In genomic region chr5:55714339-55714738, GRCh38 we compare ENCODE assay signal across 21 cellular contexts. TPM values are rescaled to one million over a fixed set of nuclear protein-coding genes. Genes with fewer than 3 reads are reported as not detected.
DNase-seq lines count a peak whose midpoint lies in the region; ATAC-seq, FAIRE-seq and TF ChIP-seq lines count a peak whose summit lies in the region.
"Had no signal": no experiment of that assay in that cellular context is flagged by ENCODE, and none has a peak within 500 bp of the region (broad histone marks: within the 10 kb centered on the region; RNA-seq: fewer than 3 reads in every experiment).

No MANE protein-coding gene starts in this region.

- H3K79me1 ChIP-seq in H1 (ENCODE audit: low read depth, low read length) = 0 out of 2 replicates have a peak, but pooled peaks cover 4% of the 10 kb centered on the region

- no peak overlapping the region for H4K5ac ChIP-seq in H1 (ENCODE audit: insufficient read length, low read depth, low read length)

- H3K9me3 Mint-ChIP-seq in GM23338 = peaks cover 29% of the 10 kb centered on the region
- H3K9me3 Mint-ChIP-seq in progenitor cell of endocrine pancreas (ENCODE audit: low read depth) = peaks cover 19% of the 10 kb centered on the region
- H3K9me3 Mint-ChIP-seq: activated CD4-positive, alpha-beta memory T cell treated with anti-CD3 and anti-CD28 coated beads for 36 hours; activated T-cell treated with anti-CD3 and anti-CD28 coated beads, Interleukin-2, amount 50 U/mL, for 24 hours; dendritic cell treated with granulocyte-macrophage colony-stimulating factor and Interleukin-4, amounts not matched to agents 40 ng/mL and 50 ng/mL, for 4 days had no signal

- H3K36me3 ChIP-seq in GM23338 (ENCODE audit: insufficient read depth) = no peaks in the 10 kb centered on the region; the same call in 1 of the 2 replicates
- H3K36me3 ChIP-seq in H1 (ENCODE audit: control insufficient read depth in 2 of 4, insufficient read depth in 4 of 4, low read length in 3 of 4) = no peaks in the 10 kb centered on the region
- H3K36me3 ChIP-seq in osteoblast (ENCODE audit: insufficient read depth, low read length) = no peaks in the 10 kb centered on the region
- no peaks in the 10 kb centered on the region for H3K36me3 ChIP-seq in SJCRH30
- H3K36me3 ChIP-seq: ovary had no signal

- no peaks in the 10 kb centered on the region for H3F3A ChIP-seq in GM23338 (replicated peaks; ENCODE audit: low read depth)

- peak; percentile 38 for DNase-seq in GM23338 (ENCODE audit: low spot score)
- peak; percentile 15 for DNase-seq in M059J (ENCODE audit: low read depth)
- no peak for DNase-seq in H1 (ENCODE audit: low read depth in 1 of 2, low spot score in 2 of 2)
- peak; percentile 80 for DNase-seq in osteoblast (ENCODE audit: insufficient read length, low spot score, missing footprints)
- no peak for DNase-seq in progenitor cell of endocrine pancreas (ENCODE audit: low spot score, unreplicated experiment)
- no peak for DNase-seq in omental fat pad (ENCODE audit: low spot score)
- no peak for DNase-seq in SJCRH30
- DNase-seq: activated CD4-positive, alpha-beta memory T cell treated with anti-CD3 and anti-CD28 coated beads for 36 hours; activated naive CD4-positive, alpha-beta T cell treated with anti-CD3 and anti-CD28 coated beads, Interleukin-2, amount 50 U/mL, for 16 hours; activated T-cell treated with anti-CD3 and anti-CD28 coated beads, Interleukin-2, amount 50 U/mL, for 24 hours; Calu3; left lung; MV-4-11; NCI-H187 treated with DMSO at 0.1 percent for 48 hours; ovary; T-helper 1 cell had no signal

- CTCF ChIA-PET in H1 (lab: Charles Lee; ENCODE audit: partially characterized antibody) = interaction anchor here (0.5 to 1.8 kb wide), 3 partner anchors 20 to 486 kb away, joined by 3 to 4 read pairs (median 3); no protein-coding TSS in a partner anchor

- H3K23ac ChIP-seq in H1 (ENCODE audit: insufficient read length) = no peak overlapping the region

- no peak overlapping the region for H3K56ac ChIP-seq in H1 (replicated peaks; ENCODE audit: insufficient read length, low read depth, low read length)

- H3K27ac Mint-ChIP-seq in GM23338 (no peak overlapping the region), progenitor cell of endocrine pancreas (no peak overlapping the region)
- H3K27ac Mint-ChIP-seq: activated CD4-positive, alpha-beta memory T cell treated with anti-CD3 and anti-CD28 coated beads for 36 hours; activated T-cell treated with anti-CD3 and anti-CD28 coated beads, Interleukin-2, amount 50 U/mL, for 24 hours; dendritic cell treated with granulocyte-macrophage colony-stimulating factor and Interleukin-4, amounts not matched to agents 40 ng/mL and 50 ng/mL, for 4 days had no signal

- no peaks in the 10 kb centered on the region for H3K4me1 ChIP-seq in GM23338 (ENCODE audit: insufficient read depth)
- peaks cover 0 to 3% (median 0%) of the 10 kb centered on the region in 4 experiments; a peak in 2 of 7 replicates for H3K4me1 ChIP-seq in H1 (replicated peaks in 1 of 4; ENCODE audit: control insufficient read depth in 3 of 4, insufficient read depth in 4 of 4, low read length in 3 of 4)
- peaks cover 8% of the 10 kb centered on the region for H3K4me1 ChIP-seq in osteoblast (ENCODE audit: insufficient read depth, low read length)
- H3K4me1 ChIP-seq in SJCRH30 = no peaks in the 10 kb centered on the region

- ATAC-seq in GM23338 (no peak), omental fat pad (ENCODE audit: low FRiP score) (no peak)
- ATAC-seq: left lung had no signal

- H3K9me2 ChIP-seq in GM23338 (ENCODE audit: insufficient read depth) = no peaks in the 10 kb centered on the region

- no peak for TF ChIP-seq POLR2A in H1 (IDR thresholded peaks at IDR 0.05; ENCODE audit: control extremely low read depth in 1 of 2, low read depth in 2 of 2, low read length in 2 of 2)

- peaks cover 9% of the 10 kb centered on the region; the same call in 1 of the 2 replicates for H3K23me2 ChIP-seq in H1 (ENCODE audit: low read depth, low read length)

- POLR2A ChIA-PET in H1 (lab: Charles Lee; ENCODE audit: partially characterized antibody) = interaction anchor here (0.7 to 1.5 kb wide), 2 partner anchors 79 to 406 kb away, joined by 3 to 4 read pairs; partner anchors contain the start of gene MTREX

- no peak overlapping the region for H2BK12ac ChIP-seq in H1 (ENCODE audit: low read depth, low read length)

- TF ChIP-seq CTCF in GM23338 (conservative IDR thresholded peaks at IDR 0.05; ENCODE audit: low read depth in 2 of 2) (peak; percentile 24 to 57; a peak in 3 of 4 replicates), H1 (IDR thresholded peaks at IDR 0.05; ENCODE audit: control extremely low read depth in 1 of 3, insufficient read depth in 1 of 3, low read depth in 1 of 3, low read length in 3 of 3) (peak in 1 of 3 experiments; percentile 26; a peak in 1 of 4 replicates), osteoblast (IDR thresholded peaks at IDR 0.05; ENCODE audit: extremely low read depth, low read depth, low read length) (peak; percentile 11), progenitor cell of endocrine pancreas (IDR thresholded peaks at IDR 0.05; ENCODE audit: unreplicated experiment) (no peak), omental fat pad (IDR thresholded peaks at IDR 0.05) (no peak)

- no peak; a peak in 1 of 4 replicates for TF ChIP-seq RAD21 in H1 (IDR thresholded peaks at IDR 0.05 in 1 of 2, conservative IDR thresholded peaks at IDR 0.05 in 1 of 2; ENCODE audit: low read depth in 2 of 2, low read length in 2 of 2)

- H3K4me2 ChIP-seq in GM23338 (no peak overlapping the region), H1 (ENCODE audit: insufficient read depth in 1 of 2, low read depth in 2 of 2, low read length in 2 of 2) (no peak overlapping the region), osteoblast (ENCODE audit: insufficient read depth, low read length) (no peak overlapping the region)

- no peak overlapping the region for H3K18ac ChIP-seq in H1 (ENCODE audit: extremely low read depth, low read length)

- H3K9me3 ChIP-seq in H1 (ENCODE audit: insufficient read depth in 2 of 2, low read depth in 1 of 2, low read length in 1 of 2) (0 out of 4 replicates have a peak, but pooled peaks cover 0 to 6% of the 10 kb centered on the region in 2 experiments), osteoblast (ENCODE audit: low read depth, low read length) (no peaks in the 10 kb centered on the region), SJCRH30 (replicated peaks) (no peaks in the 10 kb centered on the region)
- H3K9me3 ChIP-seq: left lung had no signal

- no peak overlapping the region for H2BK20ac ChIP-seq in H1 (ENCODE audit: low read length)

- FAIRE-seq in H1 (lab: Jason Lieb, UNC) = no peak
- FAIRE-seq: G401.6 had no signal

- H3K4ac ChIP-seq in H1 (replicated peaks; ENCODE audit: insufficient read length, low read depth, low read length) = no peak overlapping the region

- H2BK120ac ChIP-seq in H1 (replicated peaks; ENCODE audit: low read depth, low read length) = no peak overlapping the region

- H4K91ac ChIP-seq in H1 (replicated peaks; ENCODE audit: insufficient read length, low read length) = no peak overlapping the region

- H3K4me3 Mint-ChIP-seq in GM23338 (no peak overlapping the region), progenitor cell of endocrine pancreas (ENCODE audit: low read depth) (no peak overlapping the region)
- H3K4me3 Mint-ChIP-seq: activated CD4-positive, alpha-beta memory T cell treated with anti-CD3 and anti-CD28 coated beads for 36 hours; activated T-cell treated with anti-CD3 and anti-CD28 coated beads, Interleukin-2, amount 50 U/mL, for 24 hours; dendritic cell treated with granulocyte-macrophage colony-stimulating factor and Interleukin-4, amounts not matched to agents 40 ng/mL and 50 ng/mL, for 4 days had no signal

- H3K27me3 Mint-ChIP-seq in GM23338 (ENCODE audit: insufficient read depth, low read depth, poor library complexity) (peaks cover 10% of the 10 kb centered on the region), progenitor cell of endocrine pancreas (no peaks in the 10 kb centered on the region)
- H3K27me3 Mint-ChIP-seq: activated T-cell treated with anti-CD3 and anti-CD28 coated beads, Interleukin-2, amount 50 U/mL, for 24 hours; dendritic cell treated with granulocyte-macrophage colony-stimulating factor and Interleukin-4, amounts not matched to agents 40 ng/mL and 50 ng/mL, for 4 days had no signal

- H3K14ac ChIP-seq in H1 (ENCODE audit: insufficient read length) = no peak overlapping the region

- H3K27me3 ChIP-seq in GM23338 (ENCODE audit: insufficient read depth) = no peaks in the 10 kb centered on the region
- H3K27me3 ChIP-seq in H1 (replicated peaks in 1 of 4; ENCODE audit: control insufficient read depth in 3 of 4, extremely low read depth in 1 of 4, insufficient read depth in 3 of 4, low read length in 3 of 4) = no peaks in the 10 kb centered on the region
- no peaks in the 10 kb centered on the region for H3K27me3 ChIP-seq in osteoblast (ENCODE audit: insufficient read depth, low read length)
- no peaks in the 10 kb centered on the region for H3K27me3 ChIP-seq in SJCRH30
- H3K27me3 ChIP-seq: left lung, ovary had no signal

- H3K4me3 ChIP-seq in GM23338 (no peak overlapping the region), H1 (ENCODE audit: extremely low read depth in 1 of 4, insufficient read depth in 2 of 4, low read depth in 3 of 4, low read length in 4 of 4) (no peak overlapping the region), osteoblast (ENCODE audit: insufficient read depth, low read length) (no peak overlapping the region), SJCRH30 (no peak overlapping the region)
- H3K4me3 ChIP-seq: left lung, ovary had no signal

- H3K27ac ChIP-seq in GM23338 (ENCODE audit: low read depth) (no peak overlapping the region), H1 (ENCODE audit: low read depth, low read length) (no peak overlapping the region), osteoblast (ENCODE audit: low read depth, low read length) (no peak overlapping the region), SJCRH30 (no peak overlapping the region)
- H3K27ac ChIP-seq: left lung, ovary had no signal

- TF ChIP-seq EP300 in H1 (IDR thresholded peaks at IDR 0.05; ENCODE audit: borderline replicate concordance in 1 of 2, low read depth in 2 of 2, low read length in 2 of 2) = no peak

- H3K36me3 Mint-ChIP-seq in GM23338 (ENCODE audit: low read depth) (peaks cover 28% of the 10 kb centered on the region), progenitor cell of endocrine pancreas (ENCODE audit: insufficient read depth) (peaks cover 2% of the 10 kb centered on the region)

- H3K79me2 ChIP-seq in GM23338 (replicated peaks; ENCODE audit: insufficient read depth) (peaks cover 19% of the 10 kb centered on the region), H1 (ENCODE audit: control insufficient read depth in 1 of 2, insufficient read depth in 2 of 2, low read length in 2 of 2) (peaks cover 0 to 6% of the 10 kb centered on the region in 2 experiments; a peak in 3 of 4 replicates), osteoblast (ENCODE audit: insufficient read depth, low read length) (peaks cover 9% of the 10 kb centered on the region)

- H4K8ac ChIP-seq in H1 (ENCODE audit: extremely low read depth, insufficient read depth, low read length) = no peak overlapping the region

- no peak overlapping the region for H2AK5ac ChIP-seq in H1 (ENCODE audit: low read depth, low read length)

- H4K20me1 ChIP-seq in GM23338 (replicated peaks; ENCODE audit: insufficient read depth) (no peaks in the 10 kb centered on the region), H1 (replicated peaks in 1 of 2; ENCODE audit: control insufficient read depth in 1 of 2, insufficient read depth in 2 of 2, low read length in 2 of 2) (no peaks in the 10 kb centered on the region), osteoblast (ENCODE audit: insufficient read depth, low read length) (no peaks in the 10 kb centered on the region)

- H2BK5ac ChIP-seq in H1 (ENCODE audit: low read depth, low read length) = no peak overlapping the region

- WGBS in H1 (ENCODE audit: extremely low coverage in 1 of 2, insufficient coverage in 1 of 2, insufficient read length in 1 of 2, insufficient replicate concordance in 2 of 2, low coverage in 1 of 2, low lambda C conversion rate in 2 of 2, missing lambda C conversion rate in 1 of 2), 2 experiments = 78% methylated on average over 1 of the region's 1 CpG; no CpG with 5 or more reads in 1 of the 2 experiments

- H3K9ac ChIP-seq in H1 (replicated peaks in 1 of 4; ENCODE audit: extremely low read depth in 1 of 4, low read depth in 3 of 4, low read length in 3 of 4) = no peak overlapping the region

- peaks cover 6% of the 10 kb centered on the region; the same call in 1 of the 3 replicates for H3K4me1 Mint-ChIP-seq in GM23338
- H3K4me1 Mint-ChIP-seq in progenitor cell of endocrine pancreas (ENCODE audit: low read depth) = peaks cover 8% of the 10 kb centered on the region

- peak overlapping the region; percentile 90 for H2AFZ ChIP-seq in GM23338
- no peak overlapping the region for H2AFZ ChIP-seq in H1 (ENCODE audit: low read length)
- peak overlapping the region; percentile 37 for H2AFZ ChIP-seq in osteoblast (ENCODE audit: low read length)

- H2BK15ac ChIP-seq in H1 (ENCODE audit: low read length) = no peak overlapping the region

RNA-seq across cellular contexts. Expression of gene SLC38A9, which starts 2.2 kb away (rescaled TPM):
- total RNA-seq in GM23338 (2014; rRNA removed; shearing (Covaris generic)) = 57.0 and 64.8 TPM in 2 replicates
- polyA plus RNA-seq in GM23338 (2016; fragmentation: Nextera tagmentation; extraction: Ambion mirVana) (28.6 and 30.8 TPM in 2 replicates), H1 (2011; rRNA removed) (15.3 and 29.2 TPM in 2 replicates)
- total RNA-seq in M059J (2014; rRNA removed; shearing (Covaris generic)) = 19.2 and 21.4 TPM in 2 replicates
- 42.2 and 43.7 TPM in 2 replicates for total RNA-seq in H1 (2021; fragmentation: NEBNext Ultra II Directional; extraction: Animal tissue kit (Norgen Biotek cat#: 25700))
- 25.6 TPM for polyA plus RNA-seq in H1 (2011; cell fraction: cytosol; rRNA removed)
- polyA plus RNA-seq in H1 (2011; cell fraction: nucleus; rRNA removed) = 12.6 TPM
- polyA plus RNA-seq in H1 (2012, experiment 1 of 2) = 22.7 to 34.3 TPM (median 23.1 TPM) in 4 replicates
- 4.3 TPM for polyA plus RNA-seq in H1 (2012, experiment 2 of 2)
- polyA plus RNA-seq in H1 (2013, experiment 1 of 2) = 55.1 TPM
- 58.5 TPM for polyA plus RNA-seq in H1 (2013, experiment 2 of 2)
- polyA minus RNA-seq in H1 (2011; rRNA and poly(A)+ RNA removed) = 45.2 and 85.5 TPM in 2 replicates
- polyA minus RNA-seq in H1 (2011; cell fraction: cytosol; rRNA and poly(A)+ RNA removed) = 26.0 TPM
- 70.9 TPM for polyA minus RNA-seq in H1 (2011; cell fraction: nucleus; rRNA and poly(A)+ RNA removed)
- total RNA-seq in osteoblast (42.3 and 50.1 TPM in 2 replicates), progenitor cell of endocrine pancreas (42.9 and 49.9 TPM in 2 replicates), omental fat pad (10 to 100 TPM; 13.2 to 26.2 (median 20.1) TPM)
- total RNA-seq in SJCRH30 (2014; rRNA removed; shearing (Covaris generic)) = 30.6 and 33.7 TPM in 2 replicates

RNA-seq across cellular contexts. Expression of gene DDX4, which starts 23.5 kb away (rescaled TPM):
- total RNA-seq in GM23338 (2014; rRNA removed; shearing (Covaris generic)) = 0.83 TPM in 1 of 2 replicates, not detected in the other
- polyA plus RNA-seq in GM23338 (2016; fragmentation: Nextera tagmentation; extraction: Ambion mirVana) (not detected in 2 replicates), H1 (2011; rRNA removed) (0.03 TPM in 1 of 2 replicates, not detected in the other)
- not detected in 2 replicates for total RNA-seq in M059J (2014; rRNA removed; shearing (Covaris generic))
- 0.15 TPM in 1 of 2 replicates, not detected in the other for total RNA-seq in H1 (2021; fragmentation: NEBNext Ultra II Directional; extraction: Animal tissue kit (Norgen Biotek cat#: 25700))
- 0.08 TPM for polyA plus RNA-seq in H1 (2011; cell fraction: cytosol; rRNA removed)
- polyA plus RNA-seq in H1 (2011; cell fraction: nucleus; rRNA removed) = not detected
- 0.12 TPM in 1 of 4 replicates, not detected in the others for polyA plus RNA-seq in H1 (2012, experiment 1 of 2)
- not detected for polyA plus RNA-seq in H1 (2012, experiment 2 of 2)
- not detected for polyA plus RNA-seq in H1 (2013, experiment 1 of 2)
- 0.02 TPM for polyA plus RNA-seq in H1 (2013, experiment 2 of 2)
- not detected in 2 replicates for polyA minus RNA-seq in H1 (2011; rRNA and poly(A)+ RNA removed)
- polyA minus RNA-seq in H1 (2011; cell fraction: cytosol; rRNA and poly(A)+ RNA removed) = not detected
- polyA minus RNA-seq in H1 (2011; cell fraction: nucleus; rRNA and poly(A)+ RNA removed) = not detected
- total RNA-seq in osteoblast (under 0.01 TPM in 1 of 2 replicates, not detected in the other), progenitor cell of endocrine pancreas (not detected in 2 replicates), omental fat pad (not detected)
- total RNA-seq in SJCRH30 (2014; rRNA removed; shearing (Covaris generic)) = not detected in 2 replicates
- total RNA-seq: activated CD4-positive, alpha-beta memory T cell treated with anti-CD3 and anti-CD28 coated beads for 36 hours; Calu3; left lung; NCI-H460; ovary had no signal
- polyA plus RNA-seq: esophagus, urinary bladder had no signal

Comparison
In these comparisons a context has a peak if more than half of its experiments do, and no peak if none do; other contexts are left out.
1. DNase-seq: peak in GM23338 (single experiment), M059J (single experiment) and osteoblast (single experiment); none in H1 (0 of 2), progenitor cell of endocrine pancreas (single experiment), omental fat pad (single experiment) and SJCRH30 (0 of 2).
2. CTCF ChIP-seq: peak in GM23338 (2 of 2) and osteoblast (single experiment); none in progenitor cell of endocrine pancreas (single experiment) and omental fat pad (0 of 3).